19 cellular contexts compared by ENCODE assay signal in the genomic region with DNA sequence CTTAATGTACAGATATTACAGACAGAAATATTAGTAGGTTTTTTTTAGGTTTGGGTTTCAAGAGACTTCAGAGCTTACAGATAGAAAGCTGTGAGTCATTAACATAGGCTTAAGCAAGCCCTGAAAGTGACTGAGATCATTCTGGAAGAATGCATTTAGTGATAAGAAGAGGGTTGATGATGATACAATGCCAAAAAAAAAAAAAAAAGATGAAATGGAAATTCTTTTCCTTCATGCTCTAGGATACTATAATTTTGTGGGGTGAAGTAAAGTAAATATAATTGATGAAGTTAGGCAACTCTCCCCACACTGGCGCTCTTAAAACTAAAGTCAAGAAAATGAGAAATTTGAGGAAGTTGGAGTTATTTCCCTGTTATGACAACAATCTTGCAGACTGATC.
DNase-seq lines count a peak whose midpoint lies in the region; ATAC-seq, FAIRE-seq and TF ChIP-seq lines count a peak whose summit lies in the region.
"Had no signal": no experiment of that assay in that cellular context is flagged by ENCODE, and none has a peak within 500 bp of the region (broad histone marks: within the 10 kb centered on the region; RNA-seq: fewer than 3 reads in every experiment).

No MANE protein-coding gene starts in this region.

- no peak overlapping the region for H3K4me3 ChIP-seq in bronchial epithelial cell (ENCODE audit: low read depth, low read length)
- H3K4me3 ChIP-seq: BLaER1 treated with 17β-estradiol and CSF1 and Interleukin-3, amounts not matched to agents 10 nM and 100 nM; vagina had no signal

- H3K9me3 Mint-ChIP-seq in Calu3 (ENCODE audit: low read depth, unreplicated experiment): no peaks in the 10 kb centered on the region

- no peaks in the 10 kb centered on the region for H3K36me3 Mint-ChIP-seq in Calu3 (ENCODE audit: insufficient read depth, unreplicated experiment)
- H3K36me3 Mint-ChIP-seq: immature natural killer cell; stimulated activated memory B cell treated with anti-CD40 and anti-IgM and Interleukin-4, amounts not matched to agents 10 μg/mL and 1 μg/mL and 100 μg/mL, for 72 hours had no signal

- CTCF ChIA-PET in Calu3 (lab: Charles Lee): no interaction called here

- no peaks in the 10 kb centered on the region for H3K36me3 ChIP-seq in bronchial epithelial cell (ENCODE audit: control insufficient read depth, insufficient read depth, low read length)
- H3K36me3 ChIP-seq: BLaER1 treated with 17β-estradiol and CSF1 and Interleukin-3, amounts not matched to agents 10 nM and 100 nM; vagina had no signal

- no peak for FAIRE-seq in bronchial epithelial cell (lab: Jason Lieb, UNC)
- FAIRE-seq: H54 had no signal

- H3K27ac Mint-ChIP-seq in Calu3 (ENCODE audit: unreplicated experiment): no peak overlapping the region
- H3K27ac Mint-ChIP-seq: immature natural killer cell; stimulated activated memory B cell treated with anti-CD40 and anti-IgM and Interleukin-4, amounts not matched to agents 10 μg/mL and 1 μg/mL and 100 μg/mL, for 72 hours; T-helper 17 cell had no signal

- H3K4me3 Mint-ChIP-seq in Calu3 (ENCODE audit: low read depth, unreplicated experiment): no peak overlapping the region
- H3K4me3 Mint-ChIP-seq: immature natural killer cell; stimulated activated memory B cell treated with anti-CD40 and anti-IgM and Interleukin-4, amounts not matched to agents 10 μg/mL and 1 μg/mL and 100 μg/mL, for 72 hours; T-helper 17 cell had no signal

- no peaks in the 10 kb centered on the region for H3K4me1 Mint-ChIP-seq in Calu3 (ENCODE audit: low read depth, unreplicated experiment)
- H3K4me1 Mint-ChIP-seq: immature natural killer cell; stimulated activated memory B cell treated with anti-CD40 and anti-IgM and Interleukin-4, amounts not matched to agents 10 μg/mL and 1 μg/mL and 100 μg/mL, for 72 hours; T-helper 17 cell had no signal

- DNase-seq in AG09319 (ENCODE audit: extremely low read depth, low read depth) (peak; percentile 60), Kasumi-1 (lab: John Stamatoyannopoulos, UW) (peak; percentile 11 to 34), bronchial epithelial cell (ENCODE audit: low read depth) (peak; percentile 63), kidney tubule cell (ENCODE audit: low spot score) (peak; percentile 39), Calu3 (no peak), NCI-H510A treated with DMSO at 0.1 percent for 48 hours (lab: John Stamatoyannopoulos, UW) (no peak), NCI-H2171 (lab: John Stamatoyannopoulos, UW) (no peak)
- DNase-seq: activated CD4-positive, alpha-beta T cell treated with anti-CD3 and anti-CD28 coated beads, Interleukin-2, amount 50 U/mL, for 4 hours; central memory CD4-positive, alpha-beta T cell; immature natural killer cell; NCI-H1105 treated with DMSO at 0.1 percent for 48 hours; stimulated activated CD4-positive, alpha-beta T cell treated with anti-CD3 and anti-CD28 coated beads, Interleukin-4, amount 100 ng/mL, for 1 hour; T-helper 17 cell had no signal

- no peak for TF ChIP-seq CTCF in AG09319 (IDR thresholded peaks at IDR 0.05; ENCODE audit: low read depth, low read length)
- TF ChIP-seq CTCF in bronchial epithelial cell (IDR thresholded peaks at IDR 0.05; ENCODE audit: insufficient read depth, low read length, severe bottlenecking): no peak
- TF ChIP-seq CTCF in Calu3 (IDR thresholded peaks at IDR 0.05; ENCODE audit: unreplicated experiment): no peak

- intact Hi-C loops in Calu3 (cut with micrococcal nuclease; ENCODE audit: unreplicated experiment): no loop called here

- no peak for ATAC-seq in HG02884 (IDR thresholded peaks at IDR 0.05; ENCODE audit: unreplicated experiment)
- ATAC-seq: esophagus mucosa; stimulated activated memory B cell treated with anti-CD40 and anti-IgM and Interleukin-4, amounts not matched to agents 10 μg/mL and 1 μg/mL and 100 μg/mL, for 72 hours; T-helper 17 cell had no signal

- H3K27me3 Mint-ChIP-seq in Calu3 (ENCODE audit: unreplicated experiment): no peaks in the 10 kb centered on the region
- H3K27me3 Mint-ChIP-seq: stimulated activated memory B cell treated with anti-CD40 and anti-IgM and Interleukin-4, amounts not matched to agents 10 μg/mL and 1 μg/mL and 100 μg/mL, for 72 hours; T-helper 17 cell had no signal

- no TSS peak for BruUV-seq in Calu3 (replicated peaks; lab: Mats Ljungman, UMichigan)

- no peaks in the 10 kb centered on the region for H3K27me3 ChIP-seq in bronchial epithelial cell (ENCODE audit: control insufficient read depth, insufficient read depth, low read length)
- H3K27me3 ChIP-seq: BLaER1 treated with 17β-estradiol and CSF1 and Interleukin-3, amounts not matched to agents 10 nM and 100 nM; vagina had no signal

Comparison
In these comparisons a context has a peak if more than half of its experiments do, and no peak if none do; other contexts are left out.
1. DNase-seq: peak in AG09319 (single experiment), Kasumi-1 (2 of 2), bronchial epithelial cell (single experiment) and kidney tubule cell (single experiment); none in Calu3 (single experiment), NCI-H510A treated with DMSO at 0.1 percent for 48 hours (single experiment) and NCI-H2171 (single experiment).